Comparison of ENCODE assay signal across 8 cellular contexts in genomic region chr1:2412395-2412772, GRCh38. TPM values are rescaled to one million over a fixed set of nuclear protein-coding genes. Genes with fewer than 3 reads are reported as not detected.
A peak's percentile ranks its signal among the peaks of the same experiment; 100 is the strongest.
DNase-seq lines count a peak whose midpoint lies in the region; ATAC-seq and TF ChIP-seq lines count a peak whose summit lies in the region.

TSS of gene PEX10 (minus strand) at chr1:2412564. CDS start at chr1:2412502, 62 bp downstream.

- H3K27ac ChIP-seq in DOHH2 (ENCODE audit: low read depth, low read length) (peak within 1 kb of the TSS; percentile 77), GM23338 (ENCODE audit: low read depth) (no peak within 1 kb of the TSS)

- H3K4me3 ChIP-seq in DOHH2 (ENCODE audit: low read length) = peak within 1 kb of the TSS; percentile 89
- H3K4me3 ChIP-seq in GM23338 = peak within 1 kb of the TSS; percentile 83

- peaks cover 16% of the 10 kb centered on the region for H3K4me1 Mint-ChIP-seq in GM23338
- peaks cover 21 to 39% (median 39%) of the 10 kb centered on the region in 3 donors for H3K4me1 Mint-ChIP-seq in naive B cell
- peaks cover 34% of the 10 kb centered on the region for H3K4me1 Mint-ChIP-seq in stimulated activated effector memory CD8-positive, alpha-beta T cell treated with anti-CD3 and anti-CD28 coated beads, Interleukin-12 subunit alpha, Interleukin-12 subunit beta, amount 100 ng/mL, for 72 hours

- TF ChIP-seq CTCF in DOHH2 (IDR thresholded peaks at IDR 0.05; ENCODE audit: low read depth, low read length, poor library complexity, severe bottlenecking) (no peak), GM23338 (conservative IDR thresholded peaks at IDR 0.05; ENCODE audit: low read depth in 2 of 2) (no peak)

- H2AFZ ChIP-seq in GM23338 = peak within 1 kb of the TSS; percentile 72

- H3K9me3 Mint-ChIP-seq in GM23338 (no peaks in the 10 kb centered on the region), naive B cell (no peaks in the 10 kb centered on the region)
- H3K9me3 Mint-ChIP-seq in stimulated activated effector memory CD8-positive, alpha-beta T cell treated with anti-CD3 and anti-CD28 coated beads, Interleukin-12 subunit alpha, Interleukin-12 subunit beta, amount 100 ng/mL, for 72 hours = no peaks in the 10 kb centered on the region

- no peaks in the 10 kb centered on the region for H3K9me2 ChIP-seq in DOHH2 (replicated peaks; ENCODE audit: control insufficient read depth, low read length)
- no peaks in the 10 kb centered on the region for H3K9me2 ChIP-seq in GM23338 (ENCODE audit: insufficient read depth)

- H3K27me3 ChIP-seq in DOHH2 (ENCODE audit: control insufficient read depth, low read length) (no peaks in the 10 kb centered on the region), GM23338 (ENCODE audit: insufficient read depth) (no peaks in the 10 kb centered on the region)

- H3K27ac Mint-ChIP-seq in GM23338 (peak within 1 kb of the TSS; percentile 82), naive B cell (peak within 1 kb of the TSS in 5 of 6 donors; percentile 16 to 93 (median 69))
- peak within 1 kb of the TSS; percentile 87 for H3K27ac Mint-ChIP-seq in stimulated activated effector memory CD8-positive, alpha-beta T cell treated with anti-CD3 and anti-CD28 coated beads, Interleukin-12 subunit alpha, Interleukin-12 subunit beta, amount 100 ng/mL, for 72 hours

- H3K4me2 ChIP-seq in DOHH2 (ENCODE audit: low read length) = peak within 1 kb of the TSS; percentile 88
- peak within 1 kb of the TSS; percentile 92 for H3K4me2 ChIP-seq in GM23338

- peaks cover 27% of the 10 kb centered on the region for H3K27me3 Mint-ChIP-seq in GM23338 (ENCODE audit: insufficient read depth, low read depth, poor library complexity)
- no peaks in the 10 kb centered on the region for H3K27me3 Mint-ChIP-seq in naive B cell

- H3K36me3 Mint-ChIP-seq in GM23338 (ENCODE audit: low read depth) (peaks cover 12% of the 10 kb centered on the region; the same call in 2 of the 3 replicates), naive B cell (no peaks in the 10 kb centered on the region)
- peaks cover 15% of the 10 kb centered on the region for H3K36me3 Mint-ChIP-seq in stimulated activated effector memory CD8-positive, alpha-beta T cell treated with anti-CD3 and anti-CD28 coated beads, Interleukin-12 subunit alpha, Interleukin-12 subunit beta, amount 100 ng/mL, for 72 hours

- peaks cover 29% of the 10 kb centered on the region for H3K79me2 ChIP-seq in DOHH2 (ENCODE audit: control insufficient read depth, low read length)
- no peaks in the 10 kb centered on the region for H3K79me2 ChIP-seq in GM23338 (replicated peaks; ENCODE audit: insufficient read depth)

- H3K9me3 ChIP-seq in DOHH2 (ENCODE audit: control insufficient read depth, insufficient read depth, low read length) = no peaks in the 10 kb centered on the region

- DNase-seq in GM23338 (ENCODE audit: low spot score) = peak; percentile 98
- DNase-seq in Kasumi-1 (lab: John Stamatoyannopoulos, UW) = peak; percentile 91 to 92
- DNase-seq in RPMI8226 = peak; percentile 99
- DNase-seq in activated T-helper 1 cell treated with anti-CD3 and anti-CD28 coated beads, Interleukin-2, amount 50 U/mL, for 16 hours (ENCODE audit: low read depth in 1 of 2, low spot score in 1 of 2) = peak; percentile 98 to 99
- DNase-seq in fibroblast of gingiva (ENCODE audit: low read depth) = peak; percentile 92
- DNase-seq in naive B cell = peak; percentile 99
- DNase-seq in stimulated activated effector memory CD8-positive, alpha-beta T cell treated with anti-CD3 and anti-CD28 coated beads, Interleukin-12 subunit alpha, Interleukin-12 subunit beta, amount 100 ng/mL, for 72 hours (ENCODE audit: low spot score in 2 of 2) = peak; percentile 99 to 100

- H3K36me3 ChIP-seq in DOHH2 (ENCODE audit: control insufficient read depth, low read length) (peaks cover 16% of the 10 kb centered on the region), GM23338 (ENCODE audit: insufficient read depth) (no peaks in the 10 kb centered on the region)

- H3K4me1 ChIP-seq in DOHH2 (ENCODE audit: control insufficient read depth, low read length) (peaks cover 43% of the 10 kb centered on the region), GM23338 (ENCODE audit: insufficient read depth) (peaks cover 7% of the 10 kb centered on the region; the same call in 1 of the 2 replicates)

- peak; percentile 74 for ATAC-seq in GM23338
- peak; percentile 90 to 91 for ATAC-seq in naive B cell (ENCODE audit: low read depth in 2 of 2)
- peak; percentile 92 for ATAC-seq in stimulated activated effector memory CD8-positive, alpha-beta T cell treated with anti-CD3 and anti-CD28 coated beads, Interleukin-12 subunit alpha, Interleukin-12 subunit beta, amount 100 ng/mL, for 72 hours

- H3K4me3 Mint-ChIP-seq in GM23338 (peak within 1 kb of the TSS; percentile 87), naive B cell (peak within 1 kb of the TSS; percentile 85 to 93 (median 88))
- peak within 1 kb of the TSS; percentile 87 for H3K4me3 Mint-ChIP-seq in stimulated activated effector memory CD8-positive, alpha-beta T cell treated with anti-CD3 and anti-CD28 coated beads, Interleukin-12 subunit alpha, Interleukin-12 subunit beta, amount 100 ng/mL, for 72 hours

- H3F3A ChIP-seq in DOHH2 (ENCODE audit: control insufficient read depth, insufficient read depth) (0 out of 2 replicates have a peak, but pooled peaks cover 10% of the 10 kb centered on the region), GM23338 (replicated peaks; ENCODE audit: low read depth) (peaks cover 4% of the 10 kb centered on the region; the same call in 1 of the 2 replicates)

- H4K20me1 ChIP-seq in DOHH2 (ENCODE audit: control insufficient read depth, insufficient read depth, low read depth, low read length) (no peaks in the 10 kb centered on the region), GM23338 (replicated peaks; ENCODE audit: insufficient read depth) (no peaks in the 10 kb centered on the region)

TF ChIP-seq in GM23338, 12 proteins besides CTCF, POLR2A, EP300 and RAD21 (continues in another document):
- TF ChIP-seq STAT1 (IDR thresholded peaks at IDR 0.05; ENCODE audit: unreplicated experiment) (no peak), CREB1 (CRISPR knock-in tag; IDR thresholded peaks at IDR 0.05; ENCODE audit: low read depth) (peak; percentile 99), ZNF462 (CRISPR knock-in tag; IDR thresholded peaks at IDR 0.05) (no peak)

RNA-seq across cellular contexts. Expression of gene PEX10, which starts in this region (rescaled TPM):
- 43.3 and 53.9 TPM in 2 replicates for total RNA-seq in GM23338 (2014; rRNA removed; shearing (Covaris generic))
- polyA plus RNA-seq in GM23338 (2016; fragmentation: Nextera tagmentation; extraction: Ambion mirVana) (15.0 and 15.9 TPM in 2 replicates), naive B cell (ENCODE audit: low read depth in 6 of 6) (10 to 100 TPM; 10.7 to 24.1 (median 15.1) TPM)
